ENCODE assay signal across 31 cellular contexts in the genomic region with DNA sequence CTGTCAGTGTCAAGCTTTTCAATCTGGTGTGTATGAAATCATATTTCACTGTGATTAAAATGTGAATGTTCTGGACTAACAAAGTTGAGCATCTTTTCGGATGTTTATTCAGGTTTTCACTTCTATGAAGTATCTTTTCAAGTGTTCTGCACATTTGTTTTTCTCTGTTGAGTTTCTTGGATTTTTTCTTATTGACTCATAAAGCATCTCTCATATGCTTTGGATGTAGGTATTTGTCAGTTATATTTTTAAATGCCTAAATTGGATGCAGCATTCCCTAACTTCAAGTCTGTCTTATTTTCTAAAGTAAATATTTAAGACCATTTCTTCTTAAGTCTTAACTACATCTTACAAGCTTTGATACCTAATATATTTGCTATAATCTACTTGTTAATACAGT.
"Had no signal": no experiment of that assay in that cellular context is flagged by ENCODE, and none has a peak within 500 bp of the region (broad histone marks: within the 10 kb centered on the region; RNA-seq: fewer than 3 reads in every experiment).

No MANE protein-coding gene starts in this region.

- H3K4me1 ChIP-seq: ascending aorta, parathyroid adenoma, suprapubic skin, tibial artery, upper lobe of right lung had no signal

- H3K9me3 ChIP-seq: adrenal gland, ascending aorta, heart left ventricle, psoas muscle, sigmoid colon, suprapubic skin, tibial artery, upper lobe of right lung had no signal

- H3K27me3 ChIP-seq: adrenal gland, ascending aorta, brain microvascular endothelial cell, dorsolateral prefrontal cortex, heart left ventricle, sigmoid colon, suprapubic skin, tibial artery, upper lobe of right lung had no signal

- H3K27ac Mint-ChIP-seq: activated naive CD8-positive, alpha-beta T cell; immature natural killer cell; memory B cell; naive thymus-derived CD8-positive, alpha-beta T cell had no signal

- H3K4me3 ChIP-seq: adrenal gland, ascending aorta, coronary artery, dorsolateral prefrontal cortex, heart left ventricle, psoas muscle, sigmoid colon, smooth muscle cell, suprapubic skin, tibial artery, upper lobe of right lung had no signal

- ATAC-seq: heart left ventricle; naive thymus-derived CD8-positive, alpha-beta T cell; psoas muscle; upper lobe of right lung had no signal

- H3K36me3 Mint-ChIP-seq: activated naive CD8-positive, alpha-beta T cell; memory B cell; naive thymus-derived CD8-positive, alpha-beta T cell had no signal

- DNase-seq: activated CD4-positive, alpha-beta T cell treated with anti-CD3 and anti-CD28 coated beads for 48 hours; activated CD4-positive, alpha-beta T cell treated with anti-CD3 and anti-CD28 coated beads, Interleukin-2, amount 50 U/mL, for 48 hours; activated CD8-positive, alpha-beta memory T cell treated with anti-CD3 and anti-CD28 coated beads for 24 hours; activated effector memory CD4-positive, alpha-beta T cell treated with Interleukin-2 at 50 U/mL for 16 hours; activated naive CD4-positive, alpha-beta T cell treated with Interleukin-2 at 50 U/mL for 16 hours; adrenal gland; brain microvascular endothelial cell; dorsolateral prefrontal cortex; effector memory CD4-positive, alpha-beta T cell; heart left ventricle; hypothalamus; immature natural killer cell; midbrain; naive thymus-derived CD8-positive, alpha-beta T cell; nucleus accumbens; psoas muscle; sigmoid colon; stimulated activated CD4-positive, alpha-beta T cell treated with anti-CD3 and anti-CD28 coated beads, Interleukin-15, amount 100 ng/mL, for 24 hours; stimulated activated CD4-positive, alpha-beta T cell treated with anti-CD3 and anti-CD28 coated beads, Interleukin-2, amount 100 ng/mL, for 24 hours; stimulated activated naive CD4-positive, alpha-beta T cell; tibial artery; upper lobe of right lung had no signal

- H3K9me3 Mint-ChIP-seq: immature natural killer cell, memory B cell, neural crest cell had no signal

- H3K4me1 Mint-ChIP-seq: neural crest cell had no signal

- H3K4me3 Mint-ChIP-seq: activated naive CD8-positive, alpha-beta T cell; immature natural killer cell; memory B cell; naive thymus-derived CD8-positive, alpha-beta T cell; neural crest cell had no signal

- H3K27me3 Mint-ChIP-seq: activated naive CD8-positive, alpha-beta T cell; memory B cell had no signal

- H3K27ac ChIP-seq: adrenal gland, ascending aorta, brain microvascular endothelial cell, coronary artery, heart left ventricle, parathyroid adenoma, psoas muscle, sigmoid colon, suprapubic skin, tibial artery, upper lobe of right lung, VCaP had no signal

- H3K36me3 ChIP-seq: adrenal gland, ascending aorta, brain microvascular endothelial cell, heart left ventricle, sigmoid colon, suprapubic skin, tibial artery, upper lobe of right lung had no signal
